Comparison of ENCODE assay signal across 8 cellular contexts in the genomic region with DNA sequence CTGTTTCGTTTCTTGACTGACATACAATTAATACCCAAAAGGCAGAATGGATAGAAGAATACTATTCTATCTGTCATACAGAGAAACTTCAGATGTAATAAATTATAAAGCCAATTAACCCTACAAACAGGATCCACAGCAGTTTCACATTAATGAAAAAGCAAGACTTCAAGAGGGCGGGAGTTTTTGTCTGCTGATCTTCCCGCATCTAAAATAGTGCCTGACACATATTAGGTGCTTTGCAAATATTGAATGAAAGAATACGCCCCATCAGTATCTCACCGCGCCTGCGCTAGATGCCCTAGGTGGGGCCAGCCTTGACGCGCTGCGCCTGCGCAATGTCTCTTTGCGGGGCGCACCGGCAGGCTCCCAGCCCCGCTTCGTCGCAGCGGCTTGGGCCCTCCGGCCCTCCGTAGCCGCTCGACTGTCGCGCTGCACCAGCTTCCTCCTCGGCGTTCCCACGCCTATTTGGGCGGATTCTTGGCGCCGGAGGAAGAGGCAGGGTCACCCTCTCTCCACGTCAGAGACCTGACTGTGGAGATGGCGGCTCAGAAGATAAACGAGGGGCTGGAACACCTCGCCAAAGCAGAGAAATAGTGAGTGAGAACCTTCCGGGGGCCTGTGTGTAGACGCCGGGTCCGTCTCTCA. TPM values are rescaled to one million over a fixed set of nuclear protein-coding genes. Genes with fewer than 3 reads are reported as not detected.
DNase-seq lines count a peak whose midpoint lies in the region; ATAC-seq and TF ChIP-seq lines count a peak whose summit lies in the region.

A gene (plus strand): TSS at position 465 of the 648 bp plus-strand sequence. CDS start 76 bp downstream, at position 541.

- no peak for TF ChIP-seq CTCF in HFFc6 (IDR thresholded peaks at IDR 0.05)
- TF ChIP-seq CTCF in NB4 (IDR thresholded peaks at IDR 0.05; ENCODE audit: low read depth, low read length): no peak

- DNase-seq in GM04504 (ENCODE audit: low read depth): peak; percentile 86
- peak; percentile 87 for DNase-seq in HFFc6
- peak; percentile 94 for DNase-seq in NB4 (ENCODE audit: low read depth)
- DNase-seq in glomerular endothelial cell (ENCODE audit: extremely low read depth, low read depth, low spot score): peak; percentile 44
- DNase-seq in occipital lobe (lab: John Stamatoyannopoulos, UW): peak; percentile 86

- H3K27ac ChIP-seq in temporal lobe (ENCODE audit: low read depth, low read length): peak within 1 kb of the TSS; percentile 57

- H3K27me3 Mint-ChIP-seq in HFFc6 (ENCODE audit: insufficient read depth): peaks cover 4% of the 10 kb centered on the region
- H3K27me3 Mint-ChIP-seq in activated naive CD4-positive, alpha-beta T cell treated with anti-CD3 and anti-CD28 coated beads, Interleukin-2, amount 50 U/mL, for 24 hours: no peaks in the 10 kb centered on the region

- peak within 1 kb of the TSS; percentile 99 for H3K4me3 ChIP-seq in NB4 (ENCODE audit: low read depth, low read length)

- H3K4me3 Mint-ChIP-seq in HFFc6: peak within 1 kb of the TSS; percentile 97
- peak within 1 kb of the TSS; percentile 99 for H3K4me3 Mint-ChIP-seq in activated naive CD4-positive, alpha-beta T cell treated with anti-CD3 and anti-CD28 coated beads, Interleukin-2, amount 50 U/mL, for 24 hours

- H3K4me1 Mint-ChIP-seq in HFFc6 (ENCODE audit: low read depth): peaks cover 61% of the 10 kb centered on the region
- H3K4me1 Mint-ChIP-seq in activated naive CD4-positive, alpha-beta T cell treated with anti-CD3 and anti-CD28 coated beads, Interleukin-2, amount 50 U/mL, for 24 hours: peaks cover 50% of the 10 kb centered on the region

- TF ChIP-seq POLR2A in NB4 (IDR thresholded peaks at IDR 0.05; ENCODE audit: extremely low read depth, insufficient read length): peak; percentile 30

- peaks cover 8% of the 10 kb centered on the region; the same call in 1 of the 2 replicates for H3K36me3 Mint-ChIP-seq in HFFc6 (ENCODE audit: low read depth)
- H3K36me3 Mint-ChIP-seq in activated naive CD4-positive, alpha-beta T cell treated with anti-CD3 and anti-CD28 coated beads, Interleukin-2, amount 50 U/mL, for 24 hours: peaks cover 6% of the 10 kb centered on the region

- peak within 1 kb of the TSS; percentile 99 for H3K27ac Mint-ChIP-seq in HFFc6
- H3K27ac Mint-ChIP-seq in activated naive CD4-positive, alpha-beta T cell treated with anti-CD3 and anti-CD28 coated beads, Interleukin-2, amount 50 U/mL, for 24 hours: peak within 1 kb of the TSS; percentile 98

- peak; percentile 90 for ATAC-seq in SK-N-SH treated with all-trans-retinoic acid at 6 μM for 48 hours

- H3K9me3 Mint-ChIP-seq in HFFc6: no peaks in the 10 kb centered on the region
- H3K9me3 Mint-ChIP-seq in activated naive CD4-positive, alpha-beta T cell treated with anti-CD3 and anti-CD28 coated beads, Interleukin-2, amount 50 U/mL, for 24 hours: no peaks in the 10 kb centered on the region

TF ChIP-seq in SK-N-SH treated with all-trans-retinoic acid at 6 μM for 48 hours, 23 proteins besides CTCF, POLR2A, EP300 and RAD21:
- TF ChIP-seq PPARA (CRISPR knock-in tag; IDR thresholded peaks at IDR 0.05; ENCODE audit: borderline replicate concordance) (no peak), ESRRG (CRISPR knock-in tag; IDR thresholded peaks at IDR 0.05) (no peak), OSR1 (CRISPR knock-in tag; IDR thresholded peaks at IDR 0.05) (no peak), CSDC2 (CRISPR knock-in tag; IDR thresholded peaks at IDR 0.05) (no peak), BACH2 (CRISPR knock-in tag; IDR thresholded peaks at IDR 0.05; ENCODE audit: borderline replicate concordance) (no peak), ZNF70 (CRISPR knock-in tag; IDR thresholded peaks at IDR 0.05) (no peak), SNAI2 (CRISPR knock-in tag; IDR thresholded peaks at IDR 0.05) (no peak), GLIS3 (CRISPR knock-in tag; IDR thresholded peaks at IDR 0.05) (no peak), ISL1 (CRISPR knock-in tag; IDR thresholded peaks at IDR 0.05) (no peak)
- TF ChIP-seq, protein P1, sequence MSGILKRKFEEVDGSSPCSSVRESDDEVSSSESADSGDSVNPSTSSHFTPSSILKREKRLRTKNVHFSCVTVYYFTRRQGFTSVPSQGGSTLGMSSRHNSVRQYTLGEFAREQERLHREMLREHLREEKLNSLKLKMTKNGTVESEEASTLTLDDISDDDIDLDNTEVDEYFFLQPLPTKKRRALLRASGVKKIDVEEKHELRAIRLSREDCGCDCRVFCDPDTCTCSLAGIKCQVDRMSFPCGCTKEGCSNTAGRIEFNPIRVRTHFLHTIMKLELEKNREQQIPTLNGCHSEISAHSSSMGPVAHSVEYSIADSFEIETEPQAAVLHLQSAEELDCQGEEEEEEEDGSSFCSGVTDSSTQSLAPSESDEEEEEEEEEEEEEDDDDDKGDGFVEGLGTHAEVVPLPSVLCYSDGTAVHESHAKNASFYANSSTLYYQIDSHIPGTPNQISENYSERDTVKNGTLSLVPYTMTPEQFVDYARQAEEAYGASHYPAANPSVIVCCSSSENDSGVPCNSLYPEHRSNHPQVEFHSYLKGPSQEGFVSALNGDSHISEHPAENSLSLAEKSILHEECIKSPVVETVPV (CRISPR knock-in tag; IDR thresholded peaks at IDR 0.05): no peak
- TF ChIP-seq, protein P2, sequence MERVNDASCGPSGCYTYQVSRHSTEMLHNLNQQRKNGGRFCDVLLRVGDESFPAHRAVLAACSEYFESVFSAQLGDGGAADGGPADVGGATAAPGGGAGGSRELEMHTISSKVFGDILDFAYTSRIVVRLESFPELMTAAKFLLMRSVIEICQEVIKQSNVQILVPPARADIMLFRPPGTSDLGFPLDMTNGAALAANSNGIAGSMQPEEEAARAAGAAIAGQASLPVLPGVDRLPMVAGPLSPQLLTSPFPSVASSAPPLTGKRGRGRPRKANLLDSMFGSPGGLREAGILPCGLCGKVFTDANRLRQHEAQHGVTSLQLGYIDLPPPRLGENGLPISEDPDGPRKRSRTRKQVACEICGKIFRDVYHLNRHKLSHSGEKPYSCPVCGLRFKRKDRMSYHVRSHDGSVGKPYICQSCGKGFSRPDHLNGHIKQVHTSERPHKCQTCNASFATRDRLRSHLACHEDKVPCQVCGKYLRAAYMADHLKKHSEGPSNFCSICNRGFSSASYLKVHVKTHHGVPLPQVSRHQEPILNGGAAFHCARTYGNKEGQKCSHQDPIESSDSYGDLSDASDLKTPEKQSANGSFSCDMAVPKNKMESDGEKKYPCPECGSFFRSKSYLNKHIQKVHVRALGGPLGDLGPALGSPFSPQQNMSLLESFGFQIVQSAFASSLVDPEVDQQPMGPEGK (CRISPR knock-in tag; IDR thresholded peaks at IDR 0.05; ENCODE audit: borderline replicate concordance): no peak

RNA-seq across cellular contexts. Expression of the gene that starts here (rescaled TPM):
- 10 to 100 TPM; 35.1 to 40.2 (median 37.9) TPM for total RNA-seq in HFFc6 (2021; fragmentation: NEBNext Ultra II Directional; extraction: Animal tissue kit (Norgen Biotek cat#: 25700))
- total RNA-seq in glomerular endothelial cell (15.6 and 27.7 TPM in 2 replicates), occipital lobe (108 TPM), temporal lobe (45.5 TPM)

Comparison
In these comparisons a context has a peak if more than half of its experiments do, and no peak if none do; other contexts are left out.
1. Peak in every context shown above with its lines: DNase-seq, ATAC-seq, H3K4me3 ChIP-seq and H3K27ac ChIP-seq.
2. DNase-seq: peak in every context shown above with its lines; median percentile 94 in NB4; 87 in HFFc6; 86 in GM04504; 86 in occipital lobe; 44 in glomerular endothelial cell.